In genomic region chr10:43606323-43607198, GRCh38 we compare ENCODE assay signal across 1 cellular context.
TF ChIP-seq lines count a peak whose summit lies in the region.

Gene ZNF485, plus strand, starts transcription at chr10:43606438. Its CDS starts 613 bp downstream, at chr10:43607051.

TF ChIP-seq in K562, 482 proteins besides CTCF, POLR2A, EP300 and RAD21 (continued from another document and continues in another):
- peak; percentile 94 to 98 for TF ChIP-seq MNT (conservative IDR thresholded peaks at IDR 0.05)
- no peak for TF ChIP-seq ZNF253 (CRISPR knock-in tag; conservative IDR thresholded peaks at IDR 0.05)
- TF ChIP-seq NFRKB (IDR thresholded peaks at IDR 0.05; ENCODE audit: low read depth): no peak
- TF ChIP-seq KLF10 (CRISPR knock-in tag; IDR thresholded peaks at IDR 0.05): no peak
- TF ChIP-seq PHB (CRISPR knock-in tag; IDR thresholded peaks at IDR 0.05): no peak
- no peak for TF ChIP-seq ZNF239 (CRISPR knock-in tag; IDR thresholded peaks at IDR 0.05)
- TF ChIP-seq NFYB (IDR thresholded peaks at IDR 0.05; ENCODE audit: extremely low read depth, insufficient read length): no peak
- TF ChIP-seq XRCC3 (IDR thresholded peaks at IDR 0.05): no peak
- no peak for TF ChIP-seq NR0B1 (IDR thresholded peaks at IDR 0.05; ENCODE audit: partially characterized antibody)
- TF ChIP-seq C11orf30 (IDR thresholded peaks at IDR 0.05; ENCODE audit: low read depth): no peak
- no peak for TF ChIP-seq ZNF785 (CRISPR knock-in tag; IDR thresholded peaks at IDR 0.05)
- no peak for TF ChIP-seq PTRF (tag; IDR thresholded peaks at IDR 0.05)
- TF ChIP-seq MAX (CRISPR knock-in tag; IDR thresholded peaks at IDR 0.05): peak; percentile 91
- TF ChIP-seq MTF1 (CRISPR knock-in tag; IDR thresholded peaks at IDR 0.05; ENCODE audit: borderline replicate concordance): no peak
- peak in 1 of 2 experiments; percentile 93; a peak in 2 of 4 replicates for TF ChIP-seq KDM4B (IDR thresholded peaks at IDR 0.05; ENCODE audit: borderline replicate concordance in 2 of 2, low read depth in 1 of 2)
- no peak for TF ChIP-seq NCOR1 (IDR thresholded peaks at IDR 0.05)
- TF ChIP-seq ZNF583 (CRISPR knock-in tag; IDR thresholded peaks at IDR 0.05): no peak
- no peak for TF ChIP-seq ZNF57 (CRISPR knock-in tag; IDR thresholded peaks at IDR 0.05)
- no peak for TF ChIP-seq CREBBP (IDR thresholded peaks at IDR 0.05; ENCODE audit: low read depth, low read length)
- no peak for TF ChIP-seq SRSF9 (IDR thresholded peaks at IDR 0.05; ENCODE audit: borderline replicate concordance, low read depth, low read length)
- TF ChIP-seq RCOR1 (IDR thresholded peaks at IDR 0.05; ENCODE audit: borderline replicate concordance in 1 of 2, low read depth in 2 of 2, low read length in 2 of 2): no peak
- no peak for TF ChIP-seq IRF2 (CRISPR knock-in tag; IDR thresholded peaks at IDR 0.05)
- no peak for TF ChIP-seq JUNB (CRISPR knock-in tag; conservative IDR thresholded peaks at IDR 0.05)
- TF ChIP-seq DEAF1 (CRISPR knock-in tag; IDR thresholded peaks at IDR 0.05): no peak
- TF ChIP-seq ZNF121 (CRISPR knock-in tag; conservative IDR thresholded peaks at IDR 0.05): no peak
- no peak for TF ChIP-seq SETDB1 (IDR thresholded peaks at IDR 0.05; ENCODE audit: low read length)
- TF ChIP-seq ZBTB17 (CRISPR knock-in tag; IDR thresholded peaks at IDR 0.05): peak; percentile 63; the same call in 1 of the 2 replicates
- TF ChIP-seq FOXM1 (IDR thresholded peaks at IDR 0.05; ENCODE audit: low read depth): no peak
- no peak for TF ChIP-seq FOXM1 (CRISPR knock-in tag; IDR thresholded peaks at IDR 0.05; ENCODE audit: low read depth)
- TF ChIP-seq USF2 (CRISPR knock-in tag; IDR thresholded peaks at IDR 0.05): peak; percentile 45; the same call in 1 of the 2 replicates
- TF ChIP-seq TBP (optimal IDR thresholded peaks at IDR 0.05; ENCODE audit: low read depth, low read length): peak; percentile 75
- TF ChIP-seq WHSC1 (IDR thresholded peaks at IDR 0.05; ENCODE audit: low read length): no peak
- no peak for TF ChIP-seq ZNF407 (IDR thresholded peaks at IDR 0.05; ENCODE audit: low read depth)
- TF ChIP-seq CBX5 (IDR thresholded peaks at IDR 0.05; ENCODE audit: borderline replicate concordance, low read depth): 0 out of 2 replicates have a peak, but pooled peaks have one; percentile 34
- no peak for TF ChIP-seq BRCA1 (IDR thresholded peaks at IDR 0.05)
- TF ChIP-seq BRCA1 (CRISPR knock-in tag; IDR thresholded peaks at IDR 0.05): no peak
- peak; percentile 78 for TF ChIP-seq RBBP5 (IDR thresholded peaks at IDR 0.05; ENCODE audit: borderline replicate concordance, insufficient read depth, low read length, poor library complexity, severe bottlenecking)
- TF ChIP-seq NFIX (CRISPR knock-in tag; IDR thresholded peaks at IDR 0.05; ENCODE audit: low read depth): no peak
- TF ChIP-seq PCBP1 (IDR thresholded peaks at IDR 0.05; ENCODE audit: low read depth, low read length, poor library complexity, severe bottlenecking): peak; percentile 83
- no peak for TF ChIP-seq EGR1 (conservative IDR thresholded peaks at IDR 0.05)
- TF ChIP-seq BRD4 (IDR thresholded peaks at IDR 0.05): no peak
- no peak for TF ChIP-seq ZNF551 (CRISPR knock-in tag; IDR thresholded peaks at IDR 0.05)
- no peak for TF ChIP-seq GTF2F1 (IDR thresholded peaks at IDR 0.05; ENCODE audit: low read depth, low read length)
- no peak for TF ChIP-seq CBFA2T3 (IDR thresholded peaks at IDR 0.05)
- no peak for TF ChIP-seq E2F4 (CRISPR knock-in tag; IDR thresholded peaks at IDR 0.05; ENCODE audit: low read depth)
- TF ChIP-seq ZNF3 (CRISPR knock-in tag; IDR thresholded peaks at IDR 0.05): no peak
- no peak for TF ChIP-seq ZSCAN32 (CRISPR knock-in tag; IDR thresholded peaks at IDR 0.05)
- no peak for TF ChIP-seq CREB5 (CRISPR knock-in tag; IDR thresholded peaks at IDR 0.05)
- no peak for TF ChIP-seq FOXK2 (conservative IDR thresholded peaks at IDR 0.05 in 1 of 2, IDR thresholded peaks at IDR 0.05 in 1 of 2; ENCODE audit: low read depth in 2 of 2)
- no peak for TF ChIP-seq TCF7L2 (IDR thresholded peaks at IDR 0.05; ENCODE audit: low read depth, low read length)
- no peak for TF ChIP-seq NCOA6 (IDR thresholded peaks at IDR 0.05)
- TF ChIP-seq CHD1 (IDR thresholded peaks at IDR 0.05; ENCODE audit: low read length): no peak
- no peak for TF ChIP-seq PREB (CRISPR knock-in tag; IDR thresholded peaks at IDR 0.05)
- TF ChIP-seq IRF1 (CRISPR knock-in tag; IDR thresholded peaks at IDR 0.05; ENCODE audit: borderline replicate concordance): no peak
- TF ChIP-seq IFI16 (CRISPR knock-in tag; IDR thresholded peaks at IDR 0.05): no peak
- no peak for TF ChIP-seq ZNF507 (tag; conservative IDR thresholded peaks at IDR 0.05)
